Comparison of ENCODE assay signal across 1 cellular context in genomic region chr3:30492581-30493192, GRCh38.
TF ChIP-seq lines count a peak whose summit lies in the region.

No MANE protein-coding gene starts in this region.

TF ChIP-seq in HepG2, 621 proteins besides CTCF, POLR2A, EP300 and RAD21 (continued from another document and continues in another):
- TF ChIP-seq, protein P1, sequence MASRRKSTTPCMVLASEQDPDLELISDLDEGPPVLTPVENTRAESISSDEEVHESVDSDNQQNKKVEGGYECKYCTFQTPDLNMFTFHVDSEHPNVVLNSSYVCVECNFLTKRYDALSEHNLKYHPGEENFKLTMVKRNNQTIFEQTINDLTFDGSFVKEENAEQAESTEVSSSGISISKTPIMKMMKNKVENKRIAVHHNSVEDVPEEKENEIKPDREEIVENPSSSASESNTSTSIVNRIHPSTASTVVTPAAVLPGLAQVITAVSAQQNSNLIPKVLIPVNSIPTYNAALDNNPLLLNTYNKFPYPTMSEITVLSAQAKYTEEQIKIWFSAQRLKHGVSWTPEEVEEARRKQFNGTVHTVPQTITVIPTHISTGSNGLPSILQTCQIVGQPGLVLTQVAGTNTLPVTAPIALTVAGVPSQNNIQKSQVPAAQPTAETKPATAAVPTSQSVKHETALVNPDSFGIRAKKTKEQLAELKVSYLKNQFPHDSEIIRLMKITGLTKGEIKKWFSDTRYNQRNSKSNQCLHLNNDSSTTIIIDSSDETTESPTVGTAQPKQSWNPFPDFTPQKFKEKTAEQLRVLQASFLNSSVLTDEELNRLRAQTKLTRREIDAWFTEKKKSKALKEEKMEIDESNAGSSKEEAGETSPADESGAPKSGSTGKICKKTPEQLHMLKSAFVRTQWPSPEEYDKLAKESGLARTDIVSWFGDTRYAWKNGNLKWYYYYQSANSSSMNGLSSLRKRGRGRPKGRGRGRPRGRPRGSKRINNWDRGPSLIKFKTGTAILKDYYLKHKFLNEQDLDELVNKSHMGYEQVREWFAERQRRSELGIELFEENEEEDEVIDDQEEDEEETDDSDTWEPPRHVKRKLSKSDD (CRISPR knock-in tag; IDR thresholded peaks at IDR 0.05; ENCODE audit: low read depth): 0 out of 2 replicates have a peak, but pooled peaks have one; percentile 43
- TF ChIP-seq ZNF20 (CRISPR knock-in tag; IDR thresholded peaks at IDR 0.05) (no peak), NCOR1 (IDR thresholded peaks at IDR 0.05; ENCODE audit: borderline replicate concordance, low read length) (peak; percentile 81; the same call in 1 of the 2 replicates), IRF2 (CRISPR knock-in tag; IDR thresholded peaks at IDR 0.05) (peak; percentile 30; the same call in 1 of the 2 replicates), ZNF746 (CRISPR knock-in tag; IDR thresholded peaks at IDR 0.05) (no peak), TCF7L2 (IDR thresholded peaks at IDR 0.05; ENCODE audit: low read depth, low read length) (peak; percentile 23; the same call in 1 of the 2 replicates), NR1H2 (CRISPR knock-in tag; IDR thresholded peaks at IDR 0.05; ENCODE audit: borderline replicate concordance, low read depth) (no peak), HOXA7 (CRISPR knock-in tag; IDR thresholded peaks at IDR 0.05) (no peak), ATM (IDR thresholded peaks at IDR 0.05; ENCODE audit: borderline replicate concordance) (no peak), DZIP1 (CRISPR knock-in tag; IDR thresholded peaks at IDR 0.05) (no peak), ZKSCAN1 (IDR thresholded peaks at IDR 0.05; ENCODE audit: low read length) (no peak), ZNF30 (CRISPR knock-in tag; IDR thresholded peaks at IDR 0.05) (no peak), MIER3 (CRISPR knock-in tag; IDR thresholded peaks at IDR 0.05; ENCODE audit: borderline replicate concordance) (peak; percentile 56; the same call in 1 of the 2 replicates), JARID2 (CRISPR knock-in tag; IDR thresholded peaks at IDR 0.05; ENCODE audit: insufficient replicate concordance) (peak; percentile 21), ZNF12 (CRISPR knock-in tag; IDR thresholded peaks at IDR 0.05) (no peak; the same call in 1 of the 2 replicates), ZFP41 (CRISPR knock-in tag; IDR thresholded peaks at IDR 0.05; ENCODE audit: borderline replicate concordance) (no peak), ZNF777 (CRISPR knock-in tag; IDR thresholded peaks at IDR 0.05) (no peak), ZNF44 (CRISPR knock-in tag; IDR thresholded peaks at IDR 0.05) (no peak), EEA1 (CRISPR knock-in tag; IDR thresholded peaks at IDR 0.05; ENCODE audit: borderline replicate concordance) (no peak), ZNF280B (CRISPR knock-in tag; IDR thresholded peaks at IDR 0.05; ENCODE audit: borderline replicate concordance) (no peak), IRX3 (CRISPR knock-in tag; IDR thresholded peaks at IDR 0.05; ENCODE audit: borderline replicate concordance, low read depth) (no peak), TBX2 (CRISPR knock-in tag; IDR thresholded peaks at IDR 0.05; ENCODE audit: borderline replicate concordance) (peak; percentile 67; the same call in 1 of the 2 replicates), ZNF629 (CRISPR knock-in tag; conservative IDR thresholded peaks at IDR 0.05) (no peak), KLF9 (CRISPR knock-in tag; IDR thresholded peaks at IDR 0.05; ENCODE audit: low read depth) (no peak), NFYC (CRISPR knock-in tag; IDR thresholded peaks at IDR 0.05) (no peak), HBP1 (CRISPR knock-in tag; IDR thresholded peaks at IDR 0.05; ENCODE audit: low read depth) (no peak), RFX5 (IDR thresholded peaks at IDR 0.05; ENCODE audit: low read depth, low read length) (no peak), GFI1 (CRISPR knock-in tag; IDR thresholded peaks at IDR 0.05; ENCODE audit: borderline replicate concordance) (peak; percentile 96), RBAK (CRISPR knock-in tag; IDR thresholded peaks at IDR 0.05) (no peak), TFDP1 (CRISPR knock-in tag; IDR thresholded peaks at IDR 0.05; ENCODE audit: borderline replicate concordance) (no peak), ZNF225 (CRISPR knock-in tag; IDR thresholded peaks at IDR 0.05) (no peak), KLF15 (CRISPR knock-in tag; IDR thresholded peaks at IDR 0.05; ENCODE audit: borderline replicate concordance) (no peak), SMC3 (IDR thresholded peaks at IDR 0.05; ENCODE audit: low read length) (peak; percentile 21; the same call in 1 of the 2 replicates), CBX1 (IDR thresholded peaks at IDR 0.05; ENCODE audit: low read depth) (no peak), ZSCAN30 (CRISPR knock-in tag; IDR thresholded peaks at IDR 0.05) (no peak), NFIC (IDR thresholded peaks at IDR 0.05; ENCODE audit: low read length) (peak; percentile 80), ZNF83 (CRISPR knock-in tag; IDR thresholded peaks at IDR 0.05; ENCODE audit: borderline replicate concordance) (no peak)
- TF ChIP-seq, protein P2, sequence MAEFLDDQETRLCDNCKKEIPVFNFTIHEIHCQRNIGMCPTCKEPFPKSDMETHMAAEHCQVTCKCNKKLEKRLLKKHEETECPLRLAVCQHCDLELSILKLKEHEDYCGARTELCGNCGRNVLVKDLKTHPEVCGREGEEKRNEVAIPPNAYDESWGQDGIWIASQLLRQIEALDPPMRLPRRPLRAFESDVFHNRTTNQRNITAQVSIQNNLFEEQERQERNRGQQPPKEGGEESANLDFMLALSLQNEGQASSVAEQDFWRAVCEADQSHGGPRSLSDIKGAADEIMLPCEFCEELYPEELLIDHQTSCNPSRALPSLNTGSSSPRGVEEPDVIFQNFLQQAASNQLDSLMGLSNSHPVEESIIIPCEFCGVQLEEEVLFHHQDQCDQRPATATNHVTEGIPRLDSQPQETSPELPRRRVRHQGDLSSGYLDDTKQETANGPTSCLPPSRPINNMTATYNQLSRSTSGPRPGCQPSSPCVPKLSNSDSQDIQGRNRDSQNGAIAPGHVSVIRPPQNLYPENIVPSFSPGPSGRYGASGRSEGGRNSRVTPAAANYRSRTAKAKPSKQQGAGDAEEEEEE (CRISPR knock-in tag; IDR thresholded peaks at IDR 0.05; ENCODE audit: borderline replicate concordance): 0 out of 2 replicates have a peak, but pooled peaks have one; percentile 59
- TF ChIP-seq, protein P3, sequence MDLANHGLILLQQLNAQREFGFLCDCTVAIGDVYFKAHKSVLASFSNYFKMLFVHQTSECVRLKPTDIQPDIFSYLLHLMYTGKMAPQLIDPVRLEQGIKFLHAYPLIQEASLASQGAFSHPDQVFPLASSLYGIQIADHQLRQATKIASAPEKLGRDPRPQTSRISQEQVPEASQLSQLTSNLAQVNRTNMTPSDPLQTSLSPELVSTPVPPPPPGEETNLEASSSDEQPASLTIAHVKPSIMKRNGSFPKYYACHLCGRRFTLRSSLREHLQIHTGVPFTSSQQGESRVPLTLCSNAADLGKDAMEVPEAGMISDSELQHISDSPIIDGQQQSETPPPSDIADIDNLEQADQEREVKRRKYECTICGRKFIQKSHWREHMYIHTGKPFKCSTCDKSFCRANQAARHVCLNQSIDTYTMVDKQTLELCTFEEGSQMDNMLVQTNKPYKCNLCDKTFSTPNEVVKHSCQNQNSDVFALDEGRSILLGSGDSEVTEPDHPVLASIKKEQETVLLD (CRISPR knock-in tag; IDR thresholded peaks at IDR 0.05; ENCODE audit: low read depth): no peak; the same call in 1 of the 2 replicates
- TF ChIP-seq, protein P4, sequence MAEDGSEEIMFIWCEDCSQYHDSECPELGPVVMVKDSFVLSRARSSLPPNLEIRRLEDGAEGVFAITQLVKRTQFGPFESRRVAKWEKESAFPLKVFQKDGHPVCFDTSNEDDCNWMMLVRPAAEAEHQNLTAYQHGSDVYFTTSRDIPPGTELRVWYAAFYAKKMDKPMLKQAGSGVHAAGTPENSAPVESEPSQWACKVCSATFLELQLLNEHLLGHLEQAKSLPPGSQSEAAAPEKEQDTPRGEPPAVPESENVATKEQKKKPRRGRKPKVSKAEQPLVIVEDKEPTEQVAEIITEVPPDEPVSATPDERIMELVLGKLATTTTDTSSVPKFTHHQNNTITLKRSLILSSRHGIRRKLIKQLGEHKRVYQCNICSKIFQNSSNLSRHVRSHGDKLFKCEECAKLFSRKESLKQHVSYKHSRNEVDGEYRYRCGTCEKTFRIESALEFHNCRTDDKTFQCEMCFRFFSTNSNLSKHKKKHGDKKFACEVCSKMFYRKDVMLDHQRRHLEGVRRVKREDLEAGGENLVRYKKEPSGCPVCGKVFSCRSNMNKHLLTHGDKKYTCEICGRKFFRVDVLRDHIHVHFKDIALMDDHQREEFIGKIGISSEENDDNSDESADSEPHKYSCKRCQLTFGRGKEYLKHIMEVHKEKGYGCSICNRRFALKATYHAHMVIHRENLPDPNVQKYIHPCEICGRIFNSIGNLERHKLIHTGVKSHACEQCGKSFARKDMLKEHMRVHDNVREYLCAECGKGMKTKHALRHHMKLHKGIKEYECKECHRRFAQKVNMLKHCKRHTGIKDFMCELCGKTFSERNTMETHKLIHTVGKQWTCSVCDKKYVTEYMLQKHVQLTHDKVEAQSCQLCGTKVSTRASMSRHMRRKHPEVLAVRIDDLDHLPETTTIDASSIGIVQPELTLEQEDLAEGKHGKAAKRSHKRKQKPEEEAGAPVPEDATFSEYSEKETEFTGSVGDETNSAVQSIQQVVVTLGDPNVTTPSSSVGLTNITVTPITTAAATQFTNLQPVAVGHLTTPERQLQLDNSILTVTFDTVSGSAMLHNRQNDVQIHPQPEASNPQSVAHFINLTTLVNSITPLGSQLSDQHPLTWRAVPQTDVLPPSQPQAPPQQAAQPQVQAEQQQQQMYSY (CRISPR knock-in tag; IDR thresholded peaks at IDR 0.05): no peak
- TF ChIP-seq, protein P5, sequence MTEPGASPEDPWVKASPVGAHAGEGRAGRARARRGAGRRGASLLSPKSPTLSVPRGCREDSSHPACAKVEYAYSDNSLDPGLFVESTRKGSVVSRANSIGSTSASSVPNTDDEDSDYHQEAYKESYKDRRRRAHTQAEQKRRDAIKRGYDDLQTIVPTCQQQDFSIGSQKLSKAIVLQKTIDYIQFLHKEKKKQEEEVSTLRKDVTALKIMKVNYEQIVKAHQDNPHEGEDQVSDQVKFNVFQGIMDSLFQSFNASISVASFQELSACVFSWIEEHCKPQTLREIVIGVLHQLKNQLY (CRISPR knock-in tag; IDR thresholded peaks at IDR 0.05): no peak
- TF ChIP-seq, protein P6, sequence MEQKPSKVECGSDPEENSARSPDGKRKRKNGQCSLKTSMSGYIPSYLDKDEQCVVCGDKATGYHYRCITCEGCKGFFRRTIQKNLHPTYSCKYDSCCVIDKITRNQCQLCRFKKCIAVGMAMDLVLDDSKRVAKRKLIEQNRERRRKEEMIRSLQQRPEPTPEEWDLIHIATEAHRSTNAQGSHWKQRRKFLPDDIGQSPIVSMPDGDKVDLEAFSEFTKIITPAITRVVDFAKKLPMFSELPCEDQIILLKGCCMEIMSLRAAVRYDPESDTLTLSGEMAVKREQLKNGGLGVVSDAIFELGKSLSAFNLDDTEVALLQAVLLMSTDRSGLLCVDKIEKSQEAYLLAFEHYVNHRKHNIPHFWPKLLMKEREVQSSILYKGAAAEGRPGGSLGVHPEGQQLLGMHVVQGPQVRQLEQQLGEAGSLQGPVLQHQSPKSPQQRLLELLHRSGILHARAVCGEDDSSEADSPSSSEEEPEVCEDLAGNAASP (CRISPR knock-in tag; IDR thresholded peaks at IDR 0.05; ENCODE audit: borderline replicate concordance): peak; percentile 73; the same call in 1 of the 2 replicates
